ENCODE assay signal across 8 cellular contexts in genomic region chr4:158810487-158811215, GRCh38.
A peak's percentile ranks its signal among the peaks of the same experiment; 100 is the strongest.
DNase-seq lines count a peak whose midpoint lies in the region; ATAC-seq and TF ChIP-seq lines count a peak whose summit lies in the region.

No MANE protein-coding gene starts in this region.

- H3K36me3 Mint-ChIP-seq in T-helper 2 cell treated with Interferon-gamma antibody and Interleukin-4, amounts not matched to agents 5 μg/mL and 100 μg/mL, for 36 hours (ENCODE audit: low read depth) = peaks cover 5% of the 10 kb centered on the region
- H3K36me3 Mint-ChIP-seq in nephron (ENCODE audit: low read depth) = no peaks in the 10 kb centered on the region

- POLR2A ChIA-PET in RWPE1 (lab: Yijun Ruan, JAX; ENCODE audit: low non-redundant PET) = interaction anchor here (0.6 kb wide), 2 partner anchors 29 to 61 kb away, joined by 3 to 4 read pairs; no protein-coding TSS in a partner anchor

- DNase-seq in T-helper 2 cell treated with Interferon-gamma antibody and Interleukin-4, amounts not matched to agents 5 μg/mL and 100 μg/mL, for 36 hours (ENCODE audit: low spot score) = no peak
- DNase-seq in T-helper 2 cell (no peak), RWPE1 (ENCODE audit: low spot score) (peak; percentile 74), epithelial cell of esophagus (ENCODE audit: low read depth) (peak; percentile 95), NCI-H146 treated with DMSO at 0.1 percent for 48 hours (lab: John Stamatoyannopoulos, UW; ENCODE audit: unreplicated experiment) (no peak)
- no peak for DNase-seq in stimulated activated CD4-positive, alpha-beta T cell treated with anti-CD3 and anti-CD28 coated beads, Interleukin-4, amount 100 ng/mL, for 4 hours

- peak overlapping the region; percentile 65 for H3K27ac ChIP-seq in RWPE1

- no peaks in the 10 kb centered on the region for H3K9me3 Mint-ChIP-seq in T-helper 2 cell treated with Interferon-gamma antibody and Interleukin-4, amounts not matched to agents 5 μg/mL and 100 μg/mL, for 36 hours
- H3K9me3 Mint-ChIP-seq in nephron = no peaks in the 10 kb centered on the region

- TF ChIP-seq CTCF in RWPE1 (conservative IDR thresholded peaks at IDR 0.05; ENCODE audit: low read depth) = no peak
- no peak for TF ChIP-seq CTCF in epithelial cell of esophagus (IDR thresholded peaks at IDR 0.05; ENCODE audit: insufficient read depth, low read depth, low read length, missing control alignments)
- no peak for TF ChIP-seq CTCF in nephron (IDR thresholded peaks at IDR 0.05; ENCODE audit: unreplicated experiment in 3 of 3)

- CTCF ChIA-PET in RWPE1 (lab: Yijun Ruan, JAX) = no interaction called here

- H3K27me3 Mint-ChIP-seq in T-helper 2 cell treated with Interferon-gamma antibody and Interleukin-4, amounts not matched to agents 5 μg/mL and 100 μg/mL, for 36 hours (ENCODE audit: low read depth) = no peaks in the 10 kb centered on the region
- H3K27me3 Mint-ChIP-seq in nephron (ENCODE audit: low read depth) = peaks cover 4% of the 10 kb centered on the region

- H3K4me1 Mint-ChIP-seq in T-helper 2 cell treated with Interferon-gamma antibody and Interleukin-4, amounts not matched to agents 5 μg/mL and 100 μg/mL, for 36 hours (ENCODE audit: low read depth) = peaks cover 46% of the 10 kb centered on the region
- peaks cover 46% of the 10 kb centered on the region for H3K4me1 Mint-ChIP-seq in nephron

- peak overlapping the region; percentile 70 for H3K4me3 Mint-ChIP-seq in T-helper 2 cell treated with Interferon-gamma antibody and Interleukin-4, amounts not matched to agents 5 μg/mL and 100 μg/mL, for 36 hours
- H3K4me3 Mint-ChIP-seq in nephron = peak overlapping the region; percentile 0 to 10 (median 0)

- peak overlapping the region; percentile 70 for H3K27ac Mint-ChIP-seq in T-helper 2 cell treated with Interferon-gamma antibody and Interleukin-4, amounts not matched to agents 5 μg/mL and 100 μg/mL, for 36 hours
- peak overlapping the region; percentile 73 to 92 (median 84) for H3K27ac Mint-ChIP-seq in nephron

- no peak overlapping the region for H3K4me3 ChIP-seq in epithelial cell of esophagus (ENCODE audit: low read length)

- ATAC-seq in GM18858 (IDR thresholded peaks at IDR 0.05; ENCODE audit: unreplicated experiment) = no peak

Comparison
In these comparisons a context has a peak if more than half of its experiments do, and no peak if none do; other contexts are left out.
1. DNase-seq: peak in RWPE1 (single experiment) and epithelial cell of esophagus (single experiment); none in T-helper 2 cell treated with Interferon-gamma antibody and Interleukin-4, amounts not matched to agents 5 μg/mL and 100 μg/mL, for 36 hours (single experiment), T-helper 2 cell (0 of 5), NCI-H146 treated with DMSO at 0.1 percent for 48 hours (single experiment) and stimulated activated CD4-positive, alpha-beta T cell treated with anti-CD3 and anti-CD28 coated beads, Interleukin-4, amount 100 ng/mL, for 4 hours (0 of 2).